In the genomic region with DNA sequence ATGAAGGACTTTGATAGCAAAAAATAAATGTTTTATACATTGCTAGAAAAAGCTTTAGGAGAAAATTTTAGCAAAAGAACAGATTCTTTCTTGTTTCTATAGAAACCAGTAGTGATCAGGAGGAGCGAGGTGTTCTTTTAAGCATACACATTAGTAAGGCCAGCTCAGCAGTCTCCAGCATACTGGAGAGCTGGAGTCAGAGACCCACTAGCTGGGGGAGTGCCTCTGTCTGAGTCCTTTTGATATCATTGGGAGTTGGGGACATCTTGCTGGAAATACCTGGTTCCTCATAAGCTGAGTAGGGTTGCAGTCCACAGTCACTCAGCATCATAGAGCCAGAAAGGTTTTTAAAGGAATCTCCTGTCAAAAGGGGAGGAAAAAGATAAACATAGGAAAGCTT, we compare ENCODE assay signal across 26 cellular contexts.
"Had no signal": no experiment of that assay in that cellular context is flagged by ENCODE, and none has a peak within 500 bp of the region (broad histone marks: within the 10 kb centered on the region; RNA-seq: fewer than 3 reads in every experiment).

No MANE protein-coding gene starts in this region.

- H3K9ac ChIP-seq: neural progenitor cell, parathyroid adenoma had no signal

- H2AFZ ChIP-seq: neural progenitor cell, parathyroid adenoma had no signal

- H3K4me3 ChIP-seq: coronary artery, dorsolateral prefrontal cortex, gastrocnemius medialis, neural progenitor cell, psoas muscle, sigmoid colon, suprapubic skin, tibial artery had no signal

- ATAC-seq: activated CD8-positive, alpha-beta T cell treated with anti-CD3 and anti-CD28 coated beads for 36 hours; activated naive CD4-positive, alpha-beta T cell treated with anti-CD3 and anti-CD28 coated beads, Interleukin-2, amount 50 U/mL, for 72 hours; effector memory CD8-positive, alpha-beta T cell; gastrocnemius medialis; psoas muscle; stimulated activated naive B cell treated with anti-CD40 and anti-IgM and Interleukin-4, amounts not matched to agents 10 μg/mL and 1 μg/mL and 100 μg/mL, for 72 hours; T-helper 17 cell had no signal

- FAIRE-seq: islet of Langerhans, small intestine had no signal

- H3K27me3 ChIP-seq: gastrocnemius medialis, neural progenitor cell, sigmoid colon, suprapubic skin, tibial artery had no signal

- H3K27ac ChIP-seq: coronary artery, dorsolateral prefrontal cortex, gastrocnemius medialis, neural progenitor cell, parathyroid adenoma, psoas muscle, sigmoid colon, suprapubic skin, tibial artery had no signal

- H3K36me3 ChIP-seq: gastrocnemius medialis, neural progenitor cell, sigmoid colon, suprapubic skin, tibial artery had no signal

- H3K4me1 ChIP-seq: gastrocnemius medialis, neural progenitor cell, parathyroid adenoma, psoas muscle, sigmoid colon, suprapubic skin, tibial artery had no signal

- H3K9me3 ChIP-seq: gastrocnemius medialis, psoas muscle, sigmoid colon, suprapubic skin, tibial artery had no signal

- DNase-seq: activated B cell treated with CpG ODN at 0.5 μM for 24 hours; activated CD4-positive, alpha-beta T cell treated with anti-CD3 and anti-CD28 coated beads, Interleukin-2, amount 50 U/mL, for 1 hour; activated CD8-positive, alpha-beta T cell treated with anti-CD3 and anti-CD28 coated beads for 36 hours; activated naive CD4-positive, alpha-beta T cell; activated T-cell treated with anti-CD3 and anti-CD28 coated beads, Interleukin-2, amount 50 U/mL, for 48 hours; dorsolateral prefrontal cortex; effector memory CD8-positive, alpha-beta T cell; erythroblast; gastrocnemius medialis; glutamatergic neuron; naive B cell; occipital lobe; psoas muscle; sigmoid colon; small intestine; stimulated activated CD4-positive, alpha-beta T cell treated with anti-CD3 and anti-CD28 coated beads, Interleukin-1b, Interleukin-23, amount 100 ng/mL, for 48 hours; stimulated activated CD4-positive, alpha-beta T cell treated with anti-CD3 and anti-CD28 coated beads, Interleukin-4, amount 100 ng/mL, for 4 hours; stimulated activated naive B cell treated with anti-CD40 and anti-IgM and Interleukin-4, amounts not matched to agents 10 μg/mL and 1 μg/mL and 100 μg/mL, for 72 hours; T-helper 17 cell; tibial artery had no signal

- H3K79me2 ChIP-seq: parathyroid adenoma had no signal

- H3K4me2 ChIP-seq: neural progenitor cell had no signal
